Comparison of ENCODE assay signal across 1 cellular context in genomic region chr20:44731657-44732056, GRCh38.
TF ChIP-seq lines count a peak whose summit lies in the region.

No MANE protein-coding gene starts in this region.

TF ChIP-seq in SK-N-SH treated with all-trans-retinoic acid at 6 μM for 48 hours, 23 proteins besides CTCF, POLR2A, EP300 and RAD21:
- TF ChIP-seq TSHZ2 (CRISPR knock-in tag; IDR thresholded peaks at IDR 0.05): no peak
- no peak for TF ChIP-seq SNAI2 (CRISPR knock-in tag; IDR thresholded peaks at IDR 0.05)
- TF ChIP-seq OSR1 (CRISPR knock-in tag; IDR thresholded peaks at IDR 0.05): no peak
- TF ChIP-seq PATZ1 (CRISPR knock-in tag; IDR thresholded peaks at IDR 0.05; ENCODE audit: borderline replicate concordance): no peak
